Comparison of ENCODE assay signal across 13 cellular contexts in genomic region chr1:80640978-80641377, GRCh38.
DNase-seq lines count a peak whose midpoint lies in the region; ATAC-seq, FAIRE-seq and TF ChIP-seq lines count a peak whose summit lies in the region.
"Had no signal": no experiment of that assay in that cellular context is flagged by ENCODE, and none has a peak within 500 bp of the region (broad histone marks: within the 10 kb centered on the region; RNA-seq: fewer than 3 reads in every experiment).

No MANE protein-coding gene starts in this region.

- H3K4me1 Mint-ChIP-seq in activated CD4-positive, alpha-beta T cell treated with anti-CD3 and anti-CD28 coated beads, Interleukin-2, amount 10 ng/mL, durations not matched to agents 7 days and 5 days: no peaks in the 10 kb centered on the region
- H3K4me1 Mint-ChIP-seq: T-cell had no signal

- CTCF ChIA-PET in activated CD4-positive, alpha-beta T cell treated with anti-CD3 and anti-CD28 coated beads, Interleukin-2, amount 10 ng/mL, durations not matched to agents 7 days and 5 days (lab: Charles Lee): interaction anchor here (0.7 kb wide), 1 partner anchor 37 kb away, joined by 3 read pairs; no protein-coding TSS in a partner anchor

- H3K27me3 ChIP-seq in HAP-1 (ENCODE audit: low read depth): no peaks in the 10 kb centered on the region
- H3K27me3 ChIP-seq: brain microvascular endothelial cell, tibial nerve had no signal

- H3K36me3 Mint-ChIP-seq in activated CD4-positive, alpha-beta T cell treated with anti-CD3 and anti-CD28 coated beads, Interleukin-2, amount 10 ng/mL, durations not matched to agents 7 days and 5 days (ENCODE audit: low read depth): no peaks in the 10 kb centered on the region
- H3K36me3 Mint-ChIP-seq: T-cell had no signal

- POLR2A ChIA-PET in activated CD4-positive, alpha-beta T cell treated with anti-CD3 and anti-CD28 coated beads, Interleukin-2, amount 10 ng/mL, durations not matched to agents 7 days and 5 days (lab: Charles Lee): no interaction called here

- no peak overlapping the region for H3K4me3 ChIP-seq in HAP-1
- H3K4me3 ChIP-seq: tibial nerve had no signal

- H3K36me3 ChIP-seq in HAP-1 (replicated peaks): no peaks in the 10 kb centered on the region
- H3K36me3 ChIP-seq: brain microvascular endothelial cell, tibial nerve had no signal

- DNase-seq in GM12891 (ENCODE audit: insufficient read length, low spot score): no peak
- no peak for DNase-seq in activated CD4-positive, alpha-beta T cell treated with anti-CD3 and anti-CD28 coated beads, Interleukin-2, amount 10 ng/mL, durations not matched to agents 7 days and 5 days
- no peak for DNase-seq in midbrain (lab: John Stamatoyannopoulos, UW)
- DNase-seq in activated naive CD4-positive, alpha-beta T cell treated with anti-CD3 and anti-CD28 coated beads, Interleukin-2, amount 50 U/mL, for 16 hours: no peak
- no peak for DNase-seq in HAP-1 (ENCODE audit: low spot score in 2 of 2)
- DNase-seq: brain microvascular endothelial cell; effector memory CD8-positive, alpha-beta T cell; T-cell had no signal

- FAIRE-seq in GM12891 (lab: Jason Lieb, UNC): no peak

- no peak overlapping the region for H3K4me3 Mint-ChIP-seq in activated CD4-positive, alpha-beta T cell treated with anti-CD3 and anti-CD28 coated beads, Interleukin-2, amount 10 ng/mL, durations not matched to agents 7 days and 5 days
- H3K4me3 Mint-ChIP-seq: effector memory CD8-positive, alpha-beta T cell; T-cell had no signal

- peaks cover 5% of the 10 kb centered on the region for H3K9me3 Mint-ChIP-seq in activated CD4-positive, alpha-beta T cell treated with anti-CD3 and anti-CD28 coated beads, Interleukin-2, amount 10 ng/mL, durations not matched to agents 7 days and 5 days

- TF ChIP-seq POLR2A in GM12891 (IDR thresholded peaks at IDR 0.05; ENCODE audit: low read depth, low read length): no peak

- peak; percentile 46 for ATAC-seq in GM19452 (IDR thresholded peaks at IDR 0.05; ENCODE audit: unreplicated experiment)
- ATAC-seq in HG02885 (IDR thresholded peaks at IDR 0.05; ENCODE audit: poor library complexity, unreplicated experiment): peak; percentile 44
- peak; percentile 57 for ATAC-seq in HG03571 (IDR thresholded peaks at IDR 0.05; ENCODE audit: unreplicated experiment)
- ATAC-seq: effector memory CD8-positive, alpha-beta T cell; T-cell had no signal

- in situ Hi-C loops in HAP-1 (cut with MboI; ENCODE audit: low sequenced_read_pairs): no loop called here

- no peaks in the 10 kb centered on the region for H3K4me1 ChIP-seq in HAP-1
- H3K4me1 ChIP-seq: tibial nerve had no signal

- no peaks in the 10 kb centered on the region for H3K27me3 Mint-ChIP-seq in activated CD4-positive, alpha-beta T cell treated with anti-CD3 and anti-CD28 coated beads, Interleukin-2, amount 10 ng/mL, durations not matched to agents 7 days and 5 days
- H3K27me3 Mint-ChIP-seq: effector memory CD8-positive, alpha-beta T cell; T-cell had no signal

- no peaks in the 10 kb centered on the region for H3K9me3 ChIP-seq in HAP-1
- H3K9me3 ChIP-seq: tibial nerve had no signal

- H3K27ac Mint-ChIP-seq in activated CD4-positive, alpha-beta T cell treated with anti-CD3 and anti-CD28 coated beads, Interleukin-2, amount 10 ng/mL, durations not matched to agents 7 days and 5 days: no peak overlapping the region
- H3K27ac Mint-ChIP-seq: activated T-helper 2 cell treated with anti-CD3 and anti-CD28 coated beads, Interferon-gamma antibody, Interleukin-2, Interleukin-4, amounts not matched to agents 10 μg/mL and 5 μg/mL and 100 μg/mL, durations not matched to agents 14 hours and 24 hours and 36 hours; effector memory CD8-positive, alpha-beta T cell; T-cell had no signal

TF ChIP-seq in GM12891, 5 proteins besides CTCF, POLR2A, EP300 and RAD21:
- TF ChIP-seq TAF1 (IDR thresholded peaks at IDR 0.05; ENCODE audit: low read depth, low read length): no peak
- TF ChIP-seq SPI1 (IDR thresholded peaks at IDR 0.05; ENCODE audit: low read depth, low read length): peak; percentile 82
